In the genomic region with DNA sequence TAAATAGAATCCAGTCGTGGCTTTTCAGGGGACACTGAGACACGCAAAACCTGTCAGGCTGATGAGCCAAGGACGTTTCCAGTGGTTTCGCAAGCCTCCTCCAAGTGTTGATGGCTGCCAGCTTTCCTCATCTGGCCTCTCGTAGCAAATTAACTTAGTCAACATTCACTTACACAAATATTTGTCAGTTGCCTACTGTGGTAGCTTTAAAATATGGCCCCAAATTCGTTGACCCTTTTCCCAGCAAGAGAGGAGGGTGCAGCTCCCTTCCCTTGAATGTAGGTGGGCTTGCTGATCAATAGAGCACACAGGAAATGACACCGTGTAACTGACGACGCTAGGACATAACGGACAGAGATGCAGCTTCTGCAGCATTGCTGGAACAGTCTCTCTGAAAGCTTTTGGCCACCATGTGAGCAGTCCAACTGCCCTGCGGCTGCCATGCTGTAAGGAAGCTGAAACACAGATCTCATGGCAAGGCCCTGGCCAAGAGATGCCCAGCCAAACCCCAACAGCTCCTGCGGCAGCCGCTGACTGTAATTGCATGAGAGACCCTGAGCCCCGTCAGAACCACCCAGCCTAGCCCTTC, we compare ENCODE assay signal across 1 cellular context.
TF ChIP-seq lines count a peak whose summit lies in the region.

No MANE protein-coding gene starts in this region.

TF ChIP-seq in H1, 55 proteins besides CTCF, POLR2A, EP300 and RAD21 (continued from another document):
- TF ChIP-seq, protein P1, sequence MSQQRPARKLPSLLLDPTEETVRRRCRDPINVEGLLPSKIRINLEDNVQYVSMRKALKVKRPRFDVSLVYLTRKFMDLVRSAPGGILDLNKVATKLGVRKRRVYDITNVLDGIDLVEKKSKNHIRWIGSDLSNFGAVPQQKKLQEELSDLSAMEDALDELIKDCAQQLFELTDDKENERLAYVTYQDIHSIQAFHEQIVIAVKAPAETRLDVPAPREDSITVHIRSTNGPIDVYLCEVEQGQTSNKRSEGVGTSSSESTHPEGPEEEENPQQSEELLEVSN (IDR thresholded peaks at IDR 0.05): no peak
- no peak for TF ChIP-seq CHD1 (IDR thresholded peaks at IDR 0.05; ENCODE audit: low read depth, low read length)
- TF ChIP-seq CBX8 (IDR thresholded peaks at IDR 0.05; ENCODE audit: borderline replicate concordance, low read depth, low read length): no peak
- TF ChIP-seq JUND (IDR thresholded peaks at IDR 0.05; ENCODE audit: low read length): no peak
- no peak for TF ChIP-seq BRCA1 (IDR thresholded peaks at IDR 0.05; ENCODE audit: low read depth, low read length)
- no peak for TF ChIP-seq RNF2 (IDR thresholded peaks at IDR 0.05; ENCODE audit: borderline replicate concordance, low read depth, low read length, missing control alignments, poor library complexity, severe bottlenecking)
- TF ChIP-seq FOSL1 (IDR thresholded peaks at IDR 0.05; ENCODE audit: insufficient read depth, low read depth, low read length): no peak
- no peak for TF ChIP-seq SP1 (IDR thresholded peaks at IDR 0.05; ENCODE audit: low read depth, low read length)
